ENCODE assay signal across 14 cellular contexts in the genomic region with DNA sequence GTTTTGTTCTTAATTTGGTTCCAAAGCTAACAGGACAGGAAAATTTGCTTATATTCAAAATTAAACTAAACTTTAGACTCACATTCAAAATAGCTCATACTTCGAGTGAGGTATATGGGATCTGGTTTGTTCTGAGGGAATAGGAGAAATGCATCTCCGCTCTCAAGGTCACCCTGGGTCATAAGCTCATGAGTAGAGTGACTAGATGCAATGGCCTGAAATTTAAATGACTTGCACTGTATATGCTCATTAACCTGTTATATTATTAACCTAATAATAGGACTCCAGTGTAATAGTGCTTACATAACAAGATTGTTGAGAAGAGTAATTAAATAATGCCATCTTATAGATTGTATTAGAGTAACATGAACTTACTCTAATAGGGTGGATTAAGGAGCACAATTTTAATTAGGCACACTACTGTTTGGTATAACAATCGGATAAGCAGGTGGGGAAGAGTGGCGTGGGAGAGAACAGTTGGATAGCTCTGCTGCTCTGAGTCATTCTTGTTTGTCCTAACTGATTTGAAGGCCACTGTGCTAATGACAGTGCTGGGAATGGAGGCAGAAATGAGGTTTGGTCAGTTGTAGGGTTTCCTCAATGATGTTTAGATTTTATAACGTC. TPM values are rescaled to one million over a fixed set of nuclear protein-coding genes. Genes with fewer than 3 reads are reported as not detected.
DNase-seq lines count a peak whose midpoint lies in the region; ATAC-seq and TF ChIP-seq lines count a peak whose summit lies in the region.
"Had no signal": no experiment of that assay in that cellular context is flagged by ENCODE, and none has a peak within 500 bp of the region (broad histone marks: within the 10 kb centered on the region; RNA-seq: fewer than 3 reads in every experiment).

No MANE protein-coding gene starts in this region.

- H3K4me3 Mint-ChIP-seq in progenitor cell of endocrine pancreas (ENCODE audit: low read depth) (no peak overlapping the region), CD14-positive monocyte (no peak overlapping the region), T-cell (no peak overlapping the region)
- H3K4me3 Mint-ChIP-seq: activated B cell treated with CpG ODN at 0.5 μM for 24 hours; dendritic cell treated with granulocyte-macrophage colony-stimulating factor and Interleukin-4, amounts not matched to agents 40 ng/mL and 50 ng/mL, for 4 days; stimulated activated effector memory CD8-positive, alpha-beta T cell treated with anti-CD3 and anti-CD28 coated beads, Interleukin-12 subunit alpha, Interleukin-12 subunit beta, amount 100 ng/mL, for 72 hours had no signal

- peaks cover 18% of the 10 kb centered on the region for H3K36me3 Mint-ChIP-seq in progenitor cell of endocrine pancreas (ENCODE audit: insufficient read depth)
- H3K36me3 Mint-ChIP-seq in CD14-positive monocyte, result peaks cover 45 to 58% of the 10 kb centered on the region in 2 donors
- H3K36me3 Mint-ChIP-seq in T-cell, result peaks cover 42% of the 10 kb centered on the region

- H2AFZ ChIP-seq in GM23248, result no peak overlapping the region

- H3K27me3 Mint-ChIP-seq in progenitor cell of endocrine pancreas, result no peaks in the 10 kb centered on the region
- peaks cover 0 to 1% (median 1%) of the 10 kb centered on the region in 3 donors for H3K27me3 Mint-ChIP-seq in CD14-positive monocyte (ENCODE audit: low read depth in 3 of 3)
- no peaks in the 10 kb centered on the region for H3K27me3 Mint-ChIP-seq in T-cell
- H3K27me3 Mint-ChIP-seq: activated B cell treated with CpG ODN at 0.5 μM for 24 hours; dendritic cell treated with granulocyte-macrophage colony-stimulating factor and Interleukin-4, amounts not matched to agents 40 ng/mL and 50 ng/mL, for 4 days had no signal

- H3K36me3 ChIP-seq in GM23248 (ENCODE audit: low read depth), result peaks cover 14% of the 10 kb centered on the region

- no peak overlapping the region for H3K9ac ChIP-seq in GM23248

- no peaks in the 10 kb centered on the region for H3K9me3 ChIP-seq in GM23248 (ENCODE audit: low read depth)

- ATAC-seq in esophagus mucosa, result no peak
- ATAC-seq in T-cell (replicated peaks in 1 of 4), result no peak
- ATAC-seq: stimulated activated effector memory CD8-positive, alpha-beta T cell treated with anti-CD3 and anti-CD28 coated beads, Interleukin-12 subunit alpha, Interleukin-12 subunit beta, amount 100 ng/mL, for 72 hours had no signal

- H3K27ac Mint-ChIP-seq in progenitor cell of endocrine pancreas (peak overlapping the region; percentile 88), CD14-positive monocyte (peak overlapping the region in 2 of 7 donors; percentile 42 to 60), T-cell (peak overlapping the region in 1 of 2 donors; percentile 63)
- H3K27ac Mint-ChIP-seq: activated B cell treated with CpG ODN at 0.5 μM for 24 hours; dendritic cell treated with granulocyte-macrophage colony-stimulating factor and Interleukin-4, amounts not matched to agents 40 ng/mL and 50 ng/mL, for 4 days; stimulated activated effector memory CD8-positive, alpha-beta T cell treated with anti-CD3 and anti-CD28 coated beads, Interleukin-12 subunit alpha, Interleukin-12 subunit beta, amount 100 ng/mL, for 72 hours had no signal

- H3F3A ChIP-seq in GM23248 (ENCODE audit: insufficient read depth), result peaks cover 19% of the 10 kb centered on the region

- peaks cover 4% of the 10 kb centered on the region for H3K9me3 Mint-ChIP-seq in progenitor cell of endocrine pancreas (ENCODE audit: low read depth)
- no peaks in the 10 kb centered on the region for H3K9me3 Mint-ChIP-seq in CD14-positive monocyte
- peaks cover 0 to 6% (median 0%) of the 10 kb centered on the region in 3 donors for H3K9me3 Mint-ChIP-seq in T-cell
- H3K9me3 Mint-ChIP-seq: activated B cell treated with CpG ODN at 0.5 μM for 24 hours; dendritic cell treated with granulocyte-macrophage colony-stimulating factor and Interleukin-4, amounts not matched to agents 40 ng/mL and 50 ng/mL, for 4 days; stimulated activated effector memory CD8-positive, alpha-beta T cell treated with anti-CD3 and anti-CD28 coated beads, Interleukin-12 subunit alpha, Interleukin-12 subunit beta, amount 100 ng/mL, for 72 hours had no signal

- no peak for TF ChIP-seq CTCF in fibroblast of mammary gland (conservative IDR thresholded peaks at IDR 0.05; ENCODE audit: control insufficient read depth, insufficient read depth, low read depth, low read length)
- no peak for TF ChIP-seq CTCF in progenitor cell of endocrine pancreas (IDR thresholded peaks at IDR 0.05; ENCODE audit: unreplicated experiment)
- TF ChIP-seq CTCF in CD14-positive monocyte (IDR thresholded peaks at IDR 0.05), result no peak

- intact Hi-C loops in CD14-positive monocyte (cut with micrococcal nuclease), result loop anchor here in 1 of 2 donors (10.0 kb wide), 3 partner anchors 159 to 1019 kb away; a partner anchor contains a TSS

- peaks cover 20% of the 10 kb centered on the region; the same call in 1 of the 2 replicates for H4K20me1 ChIP-seq in GM23248 (ENCODE audit: insufficient read depth)

- POLR2A ChIA-PET in T-cell (lab: Charles Lee), result no interaction called here

- in situ Hi-C loops in GM23248 (cut with MboI), result no loop called here

- H3K4me1 Mint-ChIP-seq in progenitor cell of endocrine pancreas (ENCODE audit: low read depth) (peaks cover 20% of the 10 kb centered on the region), CD14-positive monocyte (peaks cover 25% of the 10 kb centered on the region), T-cell (peaks cover 69 to 77% (median 76%) of the 10 kb centered on the region in 3 donors)

- no peak overlapping the region for H3K4me2 ChIP-seq in GM23248 (ENCODE audit: unreplicated experiment)

- peaks cover 95% of the 10 kb centered on the region for H3K79me2 ChIP-seq in GM23248 (ENCODE audit: insufficient read depth)

- H3K4me1 ChIP-seq in GM23248 (ENCODE audit: insufficient read depth), result peaks cover 37% of the 10 kb centered on the region

- CTCF ChIA-PET in T-cell (lab: Charles Lee), result interaction anchor here in 1 of 2 donors (1.1 kb wide), 1 partner anchor 29 kb away, joined by 3 read pairs; no protein-coding TSS in a partner anchor

- no peak overlapping the region for H3K27ac ChIP-seq in GM23248

- no peaks in the 10 kb centered on the region for H3K9me2 ChIP-seq in GM23248 (ENCODE audit: insufficient read depth)

- DNase-seq in GM23248, result peak; percentile 41
- DNase-seq in SW480 (ENCODE audit: low spot score), result peak; percentile 16
- peak; percentile 30 for DNase-seq in fibroblast of mammary gland (ENCODE audit: low read depth)
- DNase-seq in progenitor cell of endocrine pancreas (ENCODE audit: low spot score, unreplicated experiment), result no peak
- no peak for DNase-seq in CD14-positive monocyte (ENCODE audit: low spot score)
- no peak for DNase-seq in CD1c-positive myeloid dendritic cell (ENCODE audit: extremely low spot score)
- no peak for DNase-seq in T-cell
- DNase-seq: activated B cell treated with CpG ODN at 0.5 μM for 24 hours; activated effector memory CD4-positive, alpha-beta T cell treated with Interleukin-2 at 50 U/mL for 16 hours; NCI-H1092 treated with DMSO at 0.1 percent for 48 hours; RPMI8226 had no signal

- no peak overlapping the region for H3K4me3 ChIP-seq in GM23248
- no peak overlapping the region for H3K4me3 ChIP-seq in fibroblast of mammary gland (ENCODE audit: control insufficient read depth, low read depth, low read length)

- WGBS in GM23248 (ENCODE audit: low coverage in 1 of 2, low lambda C conversion rate in 2 of 2, missing lambda C conversion rate in 2 of 2), 2 experiments, result 67 to 69% methylated on average over 5 of the region's 5 CpGs

- no peaks in the 10 kb centered on the region for H3K27me3 ChIP-seq in GM23248 (replicated peaks; ENCODE audit: insufficient read depth)

RNA-seq across cellular contexts. Expression of a gene that starts 5.2 kb away (rescaled TPM):
- 26.0 and 41.9 TPM in 2 replicates for total RNA-seq in GM23248 (2014; rRNA removed; shearing (Covaris generic))
- polyA plus RNA-seq in GM23248 (2016; fragmentation: Nextera tagmentation; extraction: Ambion mirVana), result 25.8 and 32.6 TPM in 2 replicates
- 142 and 155 TPM in 2 replicates for total RNA-seq in progenitor cell of endocrine pancreas
- 1 to 10 TPM; 2.6 to 5.8 TPM for polyA plus RNA-seq in CD14-positive monocyte
- total RNA-seq in esophagus mucosa, result 25.4 TPM
- total RNA-seq in T-cell, result 100 to 1,000 TPM; 185 to 252 (median 209) TPM

RNA-seq across cellular contexts. Expression of a gene that starts 15.0 kb away (rescaled TPM):
- total RNA-seq in GM23248 (2014; rRNA removed; shearing (Covaris generic)), result 11.1 and 23.5 TPM in 2 replicates
- polyA plus RNA-seq in GM23248 (2016; fragmentation: Nextera tagmentation; extraction: Ambion mirVana) (46.9 and 49.1 TPM in 2 replicates), CD14-positive monocyte (10 to 100 TPM; 89.1 TPM)
- total RNA-seq in progenitor cell of endocrine pancreas (39.5 and 43.9 TPM in 2 replicates), esophagus mucosa (20.2 TPM), T-cell (10 to 100 TPM; 33.0 to 52.6 (median 46.4) TPM)

RNA-seq across cellular contexts. Expression of a gene that starts 23.9 kb away (rescaled TPM):
- 67.3 and 80.1 TPM in 2 replicates for total RNA-seq in GM23248 (2014; rRNA removed; shearing (Covaris generic))
- polyA plus RNA-seq in GM23248 (2016; fragmentation: Nextera tagmentation; extraction: Ambion mirVana) (55.9 and 56.9 TPM in 2 replicates), CD14-positive monocyte (10 to 100 TPM; 27.4 to 28.4 TPM)
- total RNA-seq in progenitor cell of endocrine pancreas (36.9 and 40.2 TPM in 2 replicates), esophagus mucosa (17.4 TPM), T-cell (10 to 100 TPM; 50.1 to 71.2 (median 53.6) TPM)

RNA-seq across cellular contexts. Expression of a gene that starts 47.8 kb away (rescaled TPM):
- total RNA-seq in GM23248 (2014; rRNA removed; shearing (Covaris generic)), result 65.4 and 72.8 TPM in 2 replicates
- polyA plus RNA-seq in GM23248 (2016; fragmentation: Nextera tagmentation; extraction: Ambion mirVana), result 5.2 TPM in 2 replicates
- 9.1 and 9.7 TPM in 2 replicates for total RNA-seq in progenitor cell of endocrine pancreas
- under 1 TPM; 0.35 to 0.41 TPM for polyA plus RNA-seq in CD14-positive monocyte
- total RNA-seq in esophagus mucosa, result 3.7 TPM
- total RNA-seq in T-cell, result 1 to 10 TPM in 2 of 5 donors, under 1 TPM in 3; 0.53 to 1.2 (median 0.98) TPM

Comparison
In these comparisons a context has a peak if more than half of its experiments do, and no peak if none do; other contexts are left out.
1. DNase-seq: peak in GM23248 (single experiment), SW480 (single experiment) and fibroblast of mammary gland (single experiment); none in progenitor cell of endocrine pancreas (single experiment), CD14-positive monocyte (single experiment), CD1c-positive myeloid dendritic cell (single experiment) and T-cell (0 of 34).